Comparison of ENCODE assay signal across 18 cellular contexts in the genomic region with DNA sequence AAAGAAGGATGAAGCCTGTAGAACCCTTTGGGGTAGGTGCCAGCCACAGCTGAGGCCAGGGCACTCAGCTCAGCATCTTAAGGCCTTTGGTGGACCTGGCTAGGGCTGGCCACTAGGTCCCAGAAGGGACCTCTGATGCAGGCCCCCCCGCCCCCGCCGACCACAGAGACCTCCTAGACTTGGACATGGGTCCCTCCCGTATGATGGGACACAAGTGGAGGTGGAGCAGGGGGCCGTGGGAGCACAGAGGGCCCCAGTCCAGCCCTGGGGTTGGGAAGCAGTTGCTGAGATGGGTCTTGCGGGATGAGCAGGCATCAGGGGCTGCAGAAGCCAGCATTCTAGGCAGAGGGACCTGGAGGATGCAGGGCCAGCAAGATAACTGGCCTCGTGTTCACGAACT. TPM values are rescaled to one million over a fixed set of nuclear protein-coding genes. Genes with fewer than 3 reads are reported as not detected.
DNase-seq lines count a peak whose midpoint lies in the region; ATAC-seq, FAIRE-seq and TF ChIP-seq lines count a peak whose summit lies in the region.
"Had no signal": no experiment of that assay in that cellular context is flagged by ENCODE, and none has a peak within 500 bp of the region (broad histone marks: within the 10 kb centered on the region; RNA-seq: fewer than 3 reads in every experiment).

No MANE protein-coding gene starts in this region.

- ATAC-seq in HepG2 (no peak), right lobe of liver (no peak), upper lobe of right lung (no peak)
- ATAC-seq: A549, PC-3 had no signal

- peaks cover 40% of the 10 kb centered on the region for H3K36me3 Mint-ChIP-seq in nephron (ENCODE audit: low read depth)

- intact Hi-C loops in HepG2 (cut with micrococcal nuclease; ENCODE audit: unreplicated experiment) = no loop called here
- intact Hi-C loops in right lobe of liver (cut with DNase I) = no loop called here
- intact Hi-C loops in upper lobe of right lung (cut with DNase I) = no loop called here

- POLR2A ChIA-PET in HepG2 (lab: Yijun Ruan, JAX) = interaction anchor here (1.0 kb wide), 1 partner anchor 12 kb away, joined by 3 read pairs; the partner anchor contains the start of gene DPH2

- peaks cover 35% of the 10 kb centered on the region for H3K79me2 ChIP-seq in HepG2 (ENCODE audit: insufficient read depth, low read length)

- WGBS in HepG2 (ENCODE audit: low lambda C conversion rate) = 90% methylated on average over 7 of the region's 8 CpGs
- 94% methylated on average over 2 of the region's 8 CpGs for WGBS in right lobe of liver (ENCODE audit: insufficient coverage, low coverage, low lambda C conversion rate, missing lambda C conversion rate)

- H3K27me3 ChIP-seq in HepG2 (ENCODE audit: control insufficient read depth in 1 of 2, insufficient read depth in 2 of 2, low read length in 2 of 2) (no peaks in the 10 kb centered on the region), right lobe of liver (no peaks in the 10 kb centered on the region), upper lobe of right lung (no peaks in the 10 kb centered on the region)
- H3K27me3 ChIP-seq: SJSA1 had no signal

- peak overlapping the region in 1 of 3 experiments; percentile 79 for H3K27ac Mint-ChIP-seq in nephron

- TF ChIP-seq POLR2A in HepG2 (IDR thresholded peaks at IDR 0.05; ENCODE audit: insufficient read depth in 1 of 2, low read depth in 2 of 2, low read length in 2 of 2) = no peak
- no peak for TF ChIP-seq POLR2A in right lobe of liver (IDR thresholded peaks at IDR 0.05)

- H3K4me3 ChIP-seq in HepG2 (replicated peaks in 1 of 3; ENCODE audit: insufficient read depth in 1 of 3, low read depth in 2 of 3, low read length in 3 of 3) (no peak overlapping the region), right lobe of liver (no peak overlapping the region), upper lobe of right lung (no peak overlapping the region)
- H3K4me3 ChIP-seq: A549, SJSA1 had no signal

- no peak for FAIRE-seq in HepG2 (lab: Jason Lieb, UNC)
- FAIRE-seq: A549, D721Med had no signal

- peaks cover 38% of the 10 kb centered on the region for H3K4me1 Mint-ChIP-seq in nephron

- peaks cover 73% of the 10 kb centered on the region for H3K4me1 ChIP-seq in HepG2 (ENCODE audit: insufficient read depth, low read length)
- H3K4me1 ChIP-seq in right lobe of liver = peaks cover 0 to 30% (median 7%) of the 10 kb centered on the region in 4 donors
- peaks cover 13% of the 10 kb centered on the region for H3K4me1 ChIP-seq in upper lobe of right lung

- no peaks in the 10 kb centered on the region for H3K9me3 ChIP-seq in HepG2 (ENCODE audit: low read length)
- no peaks in the 10 kb centered on the region for H3K9me3 ChIP-seq in right lobe of liver
- H3K9me3 ChIP-seq in upper lobe of right lung = no peaks in the 10 kb centered on the region
- H3K9me3 ChIP-seq: A549, SJSA1 had no signal

- no TSS peak for BruUV-seq in HepG2 (replicated peaks; lab: Mats Ljungman, UMichigan)

- peak overlapping the region; percentile 12; the same call in 1 of the 2 replicates for H3K4me2 ChIP-seq in HepG2 (ENCODE audit: low read depth, low read length)
- H3K4me2 ChIP-seq: A549 had no signal

- H3K27me3 Mint-ChIP-seq in nephron (ENCODE audit: low read depth) = no peaks in the 10 kb centered on the region

- no peaks in the 10 kb centered on the region for H3K9me3 Mint-ChIP-seq in nephron

- DNase-seq in HepG2 (ENCODE audit: low spot score) (no peak), right lobe of liver (no peak), upper lobe of right lung (peak; percentile 59), NCI-H510A (lab: John Stamatoyannopoulos, UW) (no peak)
- DNase-seq in stimulated activated CD8-positive, alpha-beta memory T cell treated with anti-CD3 and anti-CD28 coated beads, Interleukin-4, amount 100 ng/mL, for 48 hours = no peak
- DNase-seq: DMS79 treated with DMSO at 0.1 percent for 48 hours, GOT3, NCI-H1105 treated with DMSO at 0.1 percent for 48 hours, NCI-H1694 treated with DMSO at 0.1 percent for 48 hours, NCI-H524, NCI-H82, PC-3, RPMI8226 had no signal

- in situ Hi-C loops in HepG2 (cut with HindIII; ENCODE audit: extremely low pct_ligation_motif_present, low pct_unique_long_range_greater_than_20kb) = no loop called here

- H4K20me1 ChIP-seq in HepG2 (ENCODE audit: insufficient read depth, low read length) = no peaks in the 10 kb centered on the region

- no peak overlapping the region for H3K9ac ChIP-seq in HepG2 (ENCODE audit: insufficient read depth, low read depth, low read length)

- TF ChIP-seq RAD21 in HepG2 (CRISPR knock-in tag; IDR thresholded peaks at IDR 0.05) = no peak

- peak overlapping the region; percentile 12 to 58 (median 35) for H3K4me3 Mint-ChIP-seq in nephron

- TF ChIP-seq EP300 in HepG2 (IDR thresholded peaks at IDR 0.05; ENCODE audit: low read depth in 2 of 2, low read length in 2 of 2) (no peak), HepG2 (CRISPR knock-in tag; IDR thresholded peaks at IDR 0.05; ENCODE audit: borderline replicate concordance) (no peak)

- TF ChIP-seq CTCF in HepG2 (CRISPR knock-in tag; IDR thresholded peaks at IDR 0.05) (no peak), right lobe of liver (IDR thresholded peaks at IDR 0.05) (no peak), nephron (IDR thresholded peaks at IDR 0.05; ENCODE audit: unreplicated experiment in 3 of 3) (no peak), upper lobe of right lung (IDR thresholded peaks at IDR 0.05) (no peak)

- no peak overlapping the region for H2AFZ ChIP-seq in HepG2 (ENCODE audit: low read length)

- H3K27ac ChIP-seq in HepG2 (ENCODE audit: extremely low read length, insufficient read depth, low read length) (no peak overlapping the region), right lobe of liver (no peak overlapping the region), upper lobe of right lung (no peak overlapping the region)
- H3K27ac ChIP-seq: A549, C4-2B, SJSA1 had no signal

- H3K36me3 ChIP-seq in HepG2 (replicated peaks in 1 of 2; ENCODE audit: control insufficient read depth in 1 of 2, insufficient read depth in 2 of 2, low read length in 2 of 2) (peaks cover 17 to 40% of the 10 kb centered on the region in 2 experiments; a peak in 4 of 5 replicates), right lobe of liver (peaks cover 0 to 3% (median 1%) of the 10 kb centered on the region in 4 donors), upper lobe of right lung (peaks cover 11% of the 10 kb centered on the region)

- CTCF ChIA-PET in HepG2 (lab: Yijun Ruan, JAX; ENCODE audit: low intra/inter-chr PET ratio, low total read pairs) = no interaction called here

RNA-seq across cellular contexts. Expression of gene B4GALT2, which starts 3.2 kb away (rescaled TPM):
- total RNA-seq in HepG2 (2016; rRNA removed; fragmentation: Illumina TruSeq; extraction: Trizol) (56.5 and 78.0 TPM in 2 replicates), right lobe of liver (10 to 100 TPM; 13.4 to 49.5 (median 18.5) TPM), upper lobe of right lung (23.8 TPM)
- total RNA-seq in HepG2 (2016; cell fraction: cytosol; rRNA removed; fragmentation: Illumina TruSeq; extraction: Trizol; ENCODE audit: low read depth) = 81.0 and 86.5 TPM in 2 replicates
- 57.1 and 86.7 TPM in 2 replicates for total RNA-seq in HepG2 (2016; cell fraction: insoluble cytoplasmic fraction; rRNA removed; fragmentation: Illumina TruSeq; extraction: Trizol)
- total RNA-seq in HepG2 (2016; cell fraction: membrane; rRNA removed; fragmentation: Illumina TruSeq; extraction: Trizol) = 144 and 151 TPM in 2 replicates
- total RNA-seq in HepG2 (2016; cell fraction: nucleus; rRNA removed; fragmentation: Illumina TruSeq; extraction: Trizol) = 42.0 and 49.7 TPM in 2 replicates
- 41.9 and 57.0 TPM in 2 replicates for polyA plus RNA-seq in HepG2 (2011; rRNA removed)
- 39.2 and 66.4 TPM in 2 replicates for polyA plus RNA-seq in HepG2 (2011; cell fraction: cytosol; rRNA removed)
- polyA plus RNA-seq in HepG2 (2011; cell fraction: nucleus; rRNA removed) = 53.0 and 54.3 TPM in 2 replicates
- polyA plus RNA-seq in HepG2 (2012) = 40.1 and 41.5 TPM in 2 replicates
- polyA plus RNA-seq in HepG2 (2016; cell fraction: cytosol; fragmentation: Illumina TruSeq; extraction: Trizol; ENCODE audit: low read depth) = 96.5 and 101 TPM in 2 replicates
- polyA plus RNA-seq in HepG2 (2016; cell fraction: insoluble cytoplasmic fraction; fragmentation: Illumina TruSeq; extraction: Trizol; ENCODE audit: low read depth) = 67.6 and 73.0 TPM in 2 replicates
- 132 and 145 TPM in 2 replicates for polyA plus RNA-seq in HepG2 (2016; cell fraction: membrane; fragmentation: Illumina TruSeq; extraction: Trizol; ENCODE audit: low read depth)
- 86.0 and 90.4 TPM in 2 replicates for polyA plus RNA-seq in HepG2 (2016; cell fraction: nucleus; fragmentation: Illumina TruSeq; extraction: Trizol; ENCODE audit: insufficient read depth, low read depth)
- polyA minus RNA-seq in HepG2 (2011; rRNA and poly(A)+ RNA removed; ENCODE audit: low replicate concordance) = 52.0 and 94.8 TPM in 2 replicates
- polyA minus RNA-seq in HepG2 (2011; cell fraction: cytosol; rRNA and poly(A)+ RNA removed) = 24.3 and 27.3 TPM in 2 replicates
- polyA minus RNA-seq in HepG2 (2011; cell fraction: nucleus; rRNA and poly(A)+ RNA removed) = 13.7 and 15.8 TPM in 2 replicates

RNA-seq across cellular contexts. Expression of gene ATP6V0B, which starts 7.5 kb away (rescaled TPM):
- 76.4 and 161 TPM in 2 replicates for total RNA-seq in HepG2 (2016; rRNA removed; fragmentation: Illumina TruSeq; extraction: Trizol)
- 117 and 155 TPM in 2 replicates for total RNA-seq in HepG2 (2016; cell fraction: cytosol; rRNA removed; fragmentation: Illumina TruSeq; extraction: Trizol; ENCODE audit: low read depth)
- total RNA-seq in HepG2 (2016; cell fraction: insoluble cytoplasmic fraction; rRNA removed; fragmentation: Illumina TruSeq; extraction: Trizol) = 83.5 and 169 TPM in 2 replicates
- total RNA-seq in HepG2 (2016; cell fraction: membrane; rRNA removed; fragmentation: Illumina TruSeq; extraction: Trizol) = 125 and 145 TPM in 2 replicates
- total RNA-seq in HepG2 (2016; cell fraction: nucleus; rRNA removed; fragmentation: Illumina TruSeq; extraction: Trizol) = 134 and 145 TPM in 2 replicates
- polyA plus RNA-seq in HepG2 (2011; rRNA removed) = 157 and 169 TPM in 2 replicates
- 171 and 212 TPM in 2 replicates for polyA plus RNA-seq in HepG2 (2011; cell fraction: cytosol; rRNA removed)
- polyA plus RNA-seq in HepG2 (2011; cell fraction: nucleus; rRNA removed) = 191 and 208 TPM in 2 replicates
- polyA plus RNA-seq in HepG2 (2012) = 45.1 and 96.9 TPM in 2 replicates
- 104 and 146 TPM in 2 replicates for polyA plus RNA-seq in HepG2 (2016; cell fraction: cytosol; fragmentation: Illumina TruSeq; extraction: Trizol; ENCODE audit: low read depth)
- 64.0 and 66.5 TPM in 2 replicates for polyA plus RNA-seq in HepG2 (2016; cell fraction: insoluble cytoplasmic fraction; fragmentation: Illumina TruSeq; extraction: Trizol; ENCODE audit: low read depth)
- polyA plus RNA-seq in HepG2 (2016; cell fraction: membrane; fragmentation: Illumina TruSeq; extraction: Trizol; ENCODE audit: low read depth) = 95.1 and 113 TPM in 2 replicates
- 218 and 233 TPM in 2 replicates for polyA plus RNA-seq in HepG2 (2016; cell fraction: nucleus; fragmentation: Illumina TruSeq; extraction: Trizol; ENCODE audit: insufficient read depth, low read depth)
- 161 and 288 TPM in 2 replicates for polyA minus RNA-seq in HepG2 (2011; rRNA and poly(A)+ RNA removed; ENCODE audit: low replicate concordance)
- polyA minus RNA-seq in HepG2 (2011; cell fraction: cytosol; rRNA and poly(A)+ RNA removed) = 33.1 and 37.3 TPM in 2 replicates
- polyA minus RNA-seq in HepG2 (2011; cell fraction: nucleus; rRNA and poly(A)+ RNA removed) = 51.0 and 60.8 TPM in 2 replicates
- 100 to 1,000 TPM in 2 of 6 experiments, 10 to 100 TPM in 4; 64.4 to 142 (median 76.9) TPM for total RNA-seq in right lobe of liver
- total RNA-seq in upper lobe of right lung = 191 TPM

RNA-seq across cellular contexts. Expression of gene CCDC24, which starts 9.2 kb away (rescaled TPM):
- total RNA-seq in HepG2 (2016; rRNA removed; fragmentation: Illumina TruSeq; extraction: Trizol) = 2.2 and 2.9 TPM in 2 replicates
- 0.79 and 2.4 TPM in 2 replicates for total RNA-seq in HepG2 (2016; cell fraction: cytosol; rRNA removed; fragmentation: Illumina TruSeq; extraction: Trizol; ENCODE audit: low read depth)
- 0.95 and 2.5 TPM in 2 replicates for total RNA-seq in HepG2 (2016; cell fraction: insoluble cytoplasmic fraction; rRNA removed; fragmentation: Illumina TruSeq; extraction: Trizol)
- 1.8 and 2.6 TPM in 2 replicates for total RNA-seq in HepG2 (2016; cell fraction: membrane; rRNA removed; fragmentation: Illumina TruSeq; extraction: Trizol)
- total RNA-seq in HepG2 (2016; cell fraction: nucleus; rRNA removed; fragmentation: Illumina TruSeq; extraction: Trizol) = 2.8 and 3.1 TPM in 2 replicates
- 1.4 and 1.8 TPM in 2 replicates for polyA plus RNA-seq in HepG2 (2011; rRNA removed)
- polyA plus RNA-seq in HepG2 (2011; cell fraction: cytosol; rRNA removed) = 0.59 and 0.82 TPM in 2 replicates
- polyA plus RNA-seq in HepG2 (2011; cell fraction: nucleus; rRNA removed) = 8.4 and 10.6 TPM in 2 replicates
- 2.3 and 3.3 TPM in 2 replicates for polyA plus RNA-seq in HepG2 (2012)
- 1.3 and 1.8 TPM in 2 replicates for polyA plus RNA-seq in HepG2 (2016; cell fraction: cytosol; fragmentation: Illumina TruSeq; extraction: Trizol; ENCODE audit: low read depth)
- 2.1 and 2.4 TPM in 2 replicates for polyA plus RNA-seq in HepG2 (2016; cell fraction: insoluble cytoplasmic fraction; fragmentation: Illumina TruSeq; extraction: Trizol; ENCODE audit: low read depth)
- polyA plus RNA-seq in HepG2 (2016; cell fraction: membrane; fragmentation: Illumina TruSeq; extraction: Trizol; ENCODE audit: low read depth) = 1.7 and 2.2 TPM in 2 replicates
- 4.7 and 6.9 TPM in 2 replicates for polyA plus RNA-seq in HepG2 (2016; cell fraction: nucleus; fragmentation: Illumina TruSeq; extraction: Trizol; ENCODE audit: insufficient read depth, low read depth)
- 1.1 and 1.6 TPM in 2 replicates for polyA minus RNA-seq in HepG2 (2011; rRNA and poly(A)+ RNA removed; ENCODE audit: low replicate concordance)
- not detected in 2 replicates for polyA minus RNA-seq in HepG2 (2011; cell fraction: cytosol; rRNA and poly(A)+ RNA removed)
- 1.2 and 1.9 TPM in 2 replicates for polyA minus RNA-seq in HepG2 (2011; cell fraction: nucleus; rRNA and poly(A)+ RNA removed)
- 1 to 10 TPM; 2.2 to 8.4 (median 3.5) TPM for total RNA-seq in right lobe of liver
- 5.3 TPM for total RNA-seq in upper lobe of right lung

RNA-seq across cellular contexts. Expression of gene DPH2, which starts 12.4 kb away (rescaled TPM):
- 38.3 and 40.5 TPM in 2 replicates for total RNA-seq in HepG2 (2016; rRNA removed; fragmentation: Illumina TruSeq; extraction: Trizol)
- 15.2 TPM in 2 replicates for total RNA-seq in HepG2 (2016; cell fraction: cytosol; rRNA removed; fragmentation: Illumina TruSeq; extraction: Trizol; ENCODE audit: low read depth)
- 33.0 and 37.1 TPM in 2 replicates for total RNA-seq in HepG2 (2016; cell fraction: insoluble cytoplasmic fraction; rRNA removed; fragmentation: Illumina TruSeq; extraction: Trizol)
- 43.0 and 46.2 TPM in 2 replicates for total RNA-seq in HepG2 (2016; cell fraction: membrane; rRNA removed; fragmentation: Illumina TruSeq; extraction: Trizol)
- total RNA-seq in HepG2 (2016; cell fraction: nucleus; rRNA removed; fragmentation: Illumina TruSeq; extraction: Trizol) = 21.9 and 28.3 TPM in 2 replicates
- 32.2 and 39.3 TPM in 2 replicates for polyA plus RNA-seq in HepG2 (2011; rRNA removed)
- polyA plus RNA-seq in HepG2 (2011; cell fraction: cytosol; rRNA removed) = 29.8 and 30.1 TPM in 2 replicates
- polyA plus RNA-seq in HepG2 (2011; cell fraction: nucleus; rRNA removed) = 143 and 148 TPM in 2 replicates
- 16.3 and 20.7 TPM in 2 replicates for polyA plus RNA-seq in HepG2 (2012)
- polyA plus RNA-seq in HepG2 (2016; cell fraction: cytosol; fragmentation: Illumina TruSeq; extraction: Trizol; ENCODE audit: low read depth) = 16.6 and 18.7 TPM in 2 replicates
- polyA plus RNA-seq in HepG2 (2016; cell fraction: insoluble cytoplasmic fraction; fragmentation: Illumina TruSeq; extraction: Trizol; ENCODE audit: low read depth) = 33.1 and 38.5 TPM in 2 replicates
- 41.7 and 43.1 TPM in 2 replicates for polyA plus RNA-seq in HepG2 (2016; cell fraction: membrane; fragmentation: Illumina TruSeq; extraction: Trizol; ENCODE audit: low read depth)
- 50.3 and 52.5 TPM in 2 replicates for polyA plus RNA-seq in HepG2 (2016; cell fraction: nucleus; fragmentation: Illumina TruSeq; extraction: Trizol; ENCODE audit: insufficient read depth, low read depth)
- polyA minus RNA-seq in HepG2 (2011; rRNA and poly(A)+ RNA removed; ENCODE audit: low replicate concordance) = 71.2 and 144 TPM in 2 replicates
- 10.3 and 13.5 TPM in 2 replicates for polyA minus RNA-seq in HepG2 (2011; cell fraction: cytosol; rRNA and poly(A)+ RNA removed)
- polyA minus RNA-seq in HepG2 (2011; cell fraction: nucleus; rRNA and poly(A)+ RNA removed) = 36.7 and 43.0 TPM in 2 replicates
- 10 to 100 TPM in 5 of 6 experiments, 1 to 10 TPM in 1; 8.9 to 27.5 (median 12.0) TPM for total RNA-seq in right lobe of liver
- 18.8 TPM for total RNA-seq in upper lobe of right lung

RNA-seq across cellular contexts. Expression of gene IPO13, which starts 35.5 kb away (rescaled TPM):
- total RNA-seq in HepG2 (2016; rRNA removed; fragmentation: Illumina TruSeq; extraction: Trizol) = 14.3 and 15.6 TPM in 2 replicates
- 2.4 and 3.1 TPM in 2 replicates for total RNA-seq in HepG2 (2016; cell fraction: cytosol; rRNA removed; fragmentation: Illumina TruSeq; extraction: Trizol; ENCODE audit: low read depth)
- total RNA-seq in HepG2 (2016; cell fraction: insoluble cytoplasmic fraction; rRNA removed; fragmentation: Illumina TruSeq; extraction: Trizol) = 13.4 and 14.4 TPM in 2 replicates
- total RNA-seq in HepG2 (2016; cell fraction: membrane; rRNA removed; fragmentation: Illumina TruSeq; extraction: Trizol) = 5.8 and 6.8 TPM in 2 replicates
- 15.1 and 20.1 TPM in 2 replicates for total RNA-seq in HepG2 (2016; cell fraction: nucleus; rRNA removed; fragmentation: Illumina TruSeq; extraction: Trizol)
- 12.9 and 15.0 TPM in 2 replicates for polyA plus RNA-seq in HepG2 (2011; rRNA removed)
- polyA plus RNA-seq in HepG2 (2011; cell fraction: cytosol; rRNA removed) = 11.2 and 12.8 TPM in 2 replicates
- 43.8 and 47.3 TPM in 2 replicates for polyA plus RNA-seq in HepG2 (2011; cell fraction: nucleus; rRNA removed)
- 9.7 and 11.8 TPM in 2 replicates for polyA plus RNA-seq in HepG2 (2012)
- 2.2 and 2.4 TPM in 2 replicates for polyA plus RNA-seq in HepG2 (2016; cell fraction: cytosol; fragmentation: Illumina TruSeq; extraction: Trizol; ENCODE audit: low read depth)
- polyA plus RNA-seq in HepG2 (2016; cell fraction: insoluble cytoplasmic fraction; fragmentation: Illumina TruSeq; extraction: Trizol; ENCODE audit: low read depth) = 14.5 and 14.6 TPM in 2 replicates
- 3.4 and 5.4 TPM in 2 replicates for polyA plus RNA-seq in HepG2 (2016; cell fraction: membrane; fragmentation: Illumina TruSeq; extraction: Trizol; ENCODE audit: low read depth)
- 47.0 and 47.3 TPM in 2 replicates for polyA plus RNA-seq in HepG2 (2016; cell fraction: nucleus; fragmentation: Illumina TruSeq; extraction: Trizol; ENCODE audit: insufficient read depth, low read depth)
- 37.2 and 43.4 TPM in 2 replicates for polyA minus RNA-seq in HepG2 (2011; rRNA and poly(A)+ RNA removed; ENCODE audit: low replicate concordance)
- polyA minus RNA-seq in HepG2 (2011; cell fraction: cytosol; rRNA and poly(A)+ RNA removed) = 8.7 and 12.3 TPM in 2 replicates
- polyA minus RNA-seq in HepG2 (2011; cell fraction: nucleus; rRNA and poly(A)+ RNA removed) = 9.8 and 11.1 TPM in 2 replicates
- total RNA-seq in right lobe of liver = 10 to 100 TPM; 12.4 to 18.9 (median 14.8) TPM
- total RNA-seq in upper lobe of right lung = 24.9 TPM
